In genomic region chr2:45180784-45181183, GRCh38 we compare ENCODE assay signal across 19 cellular contexts.
"Had no signal": no experiment of that assay in that cellular context is flagged by ENCODE, and none has a peak within 500 bp of the region (broad histone marks: within the 10 kb centered on the region; RNA-seq: fewer than 3 reads in every experiment).

No MANE protein-coding gene starts in this region.

- DNase-seq: activated B cell treated with CpG ODN at 0.5 μM for 24 hours; activated CD4-positive, alpha-beta memory T cell treated with anti-CD3 and anti-CD28 coated beads, Interleukin-2, amount 10 ng/mL, durations not matched to agents 7 days and 5 days; activated CD4-positive, alpha-beta T cell treated with anti-CD3 and anti-CD28 coated beads for 4 hours; activated CD8-positive, alpha-beta memory T cell treated with anti-CD3 and anti-CD28 coated beads, Interleukin-2, amount 10 ng/mL, durations not matched to agents 7 days and 5 days; activated naive CD8-positive, alpha-beta T cell treated with anti-CD3 and anti-CD28 coated beads for 36 hours; cortex of kidney; erythroblast; mesenchymal stem cell; mucosa of descending colon; naive thymus-derived CD8-positive, alpha-beta T cell; stimulated activated naive CD8-positive, alpha-beta T cell treated with anti-CD3 and anti-CD28 coated beads, Interleukin-15, Interleukin-2, amounts not matched to agents 100 U/mL and 50 U/mL, for 24 hours; substantia nigra; tibial artery had no signal

- H3K4me3 ChIP-seq: hepatocyte, mucosa of descending colon, prostate gland, right atrium auricular region, skin epidermis, tibial artery had no signal

- H3K4me3 Mint-ChIP-seq: activated B cell treated with CpG ODN at 0.5 μM for 24 hours; activated CD4-positive, alpha-beta memory T cell treated with anti-CD3 and anti-CD28 coated beads, Interleukin-2, amount 10 ng/mL, durations not matched to agents 7 days and 5 days; activated CD8-positive, alpha-beta memory T cell treated with anti-CD3 and anti-CD28 coated beads, Interleukin-2, amount 10 ng/mL, durations not matched to agents 7 days and 5 days; activated naive CD8-positive, alpha-beta T cell treated with anti-CD3 and anti-CD28 coated beads for 36 hours; central memory CD8-positive, alpha-beta T cell; naive thymus-derived CD8-positive, alpha-beta T cell had no signal

- H3K27me3 ChIP-seq: right atrium auricular region, tibial artery had no signal

- H3K79me2 ChIP-seq: hepatocyte had no signal

- H3K27ac Mint-ChIP-seq: activated B cell treated with CpG ODN at 0.5 μM for 24 hours; activated CD4-positive, alpha-beta memory T cell treated with anti-CD3 and anti-CD28 coated beads, Interleukin-2, amount 10 ng/mL, durations not matched to agents 7 days and 5 days; activated CD8-positive, alpha-beta memory T cell treated with anti-CD3 and anti-CD28 coated beads, Interleukin-2, amount 10 ng/mL, durations not matched to agents 7 days and 5 days; activated naive CD8-positive, alpha-beta T cell treated with anti-CD3 and anti-CD28 coated beads for 36 hours; naive thymus-derived CD8-positive, alpha-beta T cell had no signal

- ATAC-seq: activated CD8-positive, alpha-beta memory T cell treated with anti-CD3 and anti-CD28 coated beads, Interleukin-2, amount 10 ng/mL, durations not matched to agents 7 days and 5 days; mucosa of descending colon; naive thymus-derived CD8-positive, alpha-beta T cell; stimulated activated naive CD8-positive, alpha-beta T cell treated with anti-CD3 and anti-CD28 coated beads, Interleukin-15, Interleukin-2, amounts not matched to agents 100 U/mL and 50 U/mL, for 24 hours had no signal

- H3K4me2 ChIP-seq: hepatocyte had no signal

- H3K4me1 Mint-ChIP-seq: activated B cell treated with CpG ODN at 0.5 μM for 24 hours; activated CD4-positive, alpha-beta memory T cell treated with anti-CD3 and anti-CD28 coated beads, Interleukin-2, amount 10 ng/mL, durations not matched to agents 7 days and 5 days; activated CD8-positive, alpha-beta memory T cell treated with anti-CD3 and anti-CD28 coated beads, Interleukin-2, amount 10 ng/mL, durations not matched to agents 7 days and 5 days; central memory CD8-positive, alpha-beta T cell; naive thymus-derived CD8-positive, alpha-beta T cell had no signal

- H3K9me3 Mint-ChIP-seq: activated CD4-positive, alpha-beta memory T cell treated with anti-CD3 and anti-CD28 coated beads, Interleukin-2, amount 10 ng/mL, durations not matched to agents 7 days and 5 days had no signal

- H3K36me3 Mint-ChIP-seq: activated CD8-positive, alpha-beta memory T cell treated with anti-CD3 and anti-CD28 coated beads, Interleukin-2, amount 10 ng/mL, durations not matched to agents 7 days and 5 days; activated naive CD8-positive, alpha-beta T cell treated with anti-CD3 and anti-CD28 coated beads for 36 hours; brain; naive thymus-derived CD8-positive, alpha-beta T cell had no signal

- H3K36me3 ChIP-seq: prostate gland, right atrium auricular region, tibial artery had no signal

- H2AFZ ChIP-seq: hepatocyte had no signal

- H3K9me3 ChIP-seq: mucosa of descending colon, prostate gland, right atrium auricular region, tibial artery had no signal

- H3K27ac ChIP-seq: hepatocyte, prostate gland, right atrium auricular region, skin epidermis, tibial artery had no signal

- H3K4me1 ChIP-seq: prostate gland had no signal
